Comparison of ENCODE assay signal across 23 cellular contexts in genomic region chrX:65524139-65524538, GRCh38.
"Had no signal": no experiment of that assay in that cellular context is flagged by ENCODE, and none has a peak within 500 bp of the region (broad histone marks: within the 10 kb centered on the region; RNA-seq: fewer than 3 reads in every experiment).

No MANE protein-coding gene starts in this region.

- H3K36me3 ChIP-seq: colonic mucosa had no signal

- ATAC-seq: effector memory CD8-positive, alpha-beta T cell; esophagus mucosa; gastrocnemius medialis; heart right ventricle; left cardiac atrium; left lung; left ventricle myocardium superior; lower lobe of right lung had no signal

- DNase-seq: colonic mucosa; cortex of kidney; effector CD8-positive, alpha-beta T cell; effector memory CD8-positive, alpha-beta T cell; endodermal cell; erythroblast; esophagus squamous epithelium; foreskin fibroblast; foreskin melanocyte; gastrocnemius medialis; glutamatergic neuron; head of caudate nucleus; heart right ventricle; hippocampal formation; left cardiac atrium; left lung; left ventricle myocardium superior; lower lobe of right lung; mesendoderm; midbrain had no signal

- H3K9me3 ChIP-seq: colonic mucosa, esophagus squamous epithelium, gastrocnemius medialis, heart right ventricle, left lung, lower lobe of right lung had no signal

- H3K4me1 Mint-ChIP-seq: endodermal cell had no signal

- H3K9me3 Mint-ChIP-seq: dendritic cell treated with granulocyte-macrophage colony-stimulating factor and Interleukin-4, amounts not matched to agents 40 ng/mL and 50 ng/mL, for 4 days; effector memory CD8-positive, alpha-beta T cell had no signal

- H3K27me3 Mint-ChIP-seq: dendritic cell treated with granulocyte-macrophage colony-stimulating factor and Interleukin-4, amounts not matched to agents 40 ng/mL and 50 ng/mL, for 4 days; effector memory CD8-positive, alpha-beta T cell had no signal

- H3K27ac ChIP-seq: colonic mucosa, epithelial cell of prostate, esophagus squamous epithelium, gastrocnemius medialis, heart right ventricle, left lung, lower lobe of right lung had no signal

- H3K4me3 ChIP-seq: colonic mucosa, esophagus squamous epithelium, gastrocnemius medialis, heart right ventricle, left lung, lower lobe of right lung had no signal

- H3K4me3 Mint-ChIP-seq: dendritic cell treated with granulocyte-macrophage colony-stimulating factor and Interleukin-4, amounts not matched to agents 40 ng/mL and 50 ng/mL, for 4 days; effector memory CD8-positive, alpha-beta T cell; endodermal cell had no signal

- H3K27ac Mint-ChIP-seq: dendritic cell treated with granulocyte-macrophage colony-stimulating factor and Interleukin-4, amounts not matched to agents 40 ng/mL and 50 ng/mL, for 4 days; effector memory CD8-positive, alpha-beta T cell; endodermal cell had no signal

- H3K4me1 ChIP-seq: colonic mucosa, esophagus squamous epithelium, lower lobe of right lung had no signal
